ENCODE assay signal across 7 cellular contexts in the genomic region with DNA sequence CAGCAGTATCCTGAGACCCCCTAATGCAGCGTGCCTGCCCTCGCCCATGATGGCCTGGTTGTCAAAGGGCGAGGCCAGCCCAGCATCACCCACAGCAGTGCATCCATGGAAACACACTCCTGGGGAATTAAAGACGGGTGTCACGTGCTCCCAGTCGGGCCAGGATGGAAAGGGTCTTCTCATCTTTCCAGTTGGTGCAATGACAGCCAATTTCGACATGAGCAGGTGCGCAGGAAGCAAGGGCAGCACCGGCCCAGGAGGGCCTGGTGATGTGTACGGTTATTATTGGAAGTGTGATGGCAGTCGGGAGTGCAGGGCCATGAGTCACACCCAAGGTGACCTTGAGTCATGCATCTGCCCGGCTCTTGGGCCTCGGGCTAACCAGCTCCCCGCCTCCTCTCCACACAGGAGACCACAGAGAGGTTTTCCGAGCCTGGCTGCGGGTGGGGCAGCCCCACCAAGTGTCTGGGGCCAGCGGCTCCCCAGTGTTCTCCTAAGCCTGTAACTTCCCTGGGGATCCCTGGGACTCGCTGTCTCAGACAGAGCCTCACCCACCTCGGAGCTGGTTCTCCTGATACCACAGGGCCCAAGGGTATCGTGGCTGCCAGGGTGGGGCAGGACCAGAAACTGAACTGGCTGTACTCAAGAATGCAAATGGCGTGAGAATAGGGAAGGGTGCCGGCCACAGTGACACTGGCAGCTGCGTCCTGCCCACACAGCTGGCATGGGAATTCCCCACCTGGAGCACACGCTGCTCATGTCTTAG.
A peak's percentile ranks its signal among the peaks of the same experiment; 100 is the strongest.
DNase-seq lines count a peak whose midpoint lies in the region; ATAC-seq and TF ChIP-seq lines count a peak whose summit lies in the region.

No MANE protein-coding gene starts in this region.

- no peaks in the 10 kb centered on the region for H3K36me3 ChIP-seq in heart left ventricle
- no peaks in the 10 kb centered on the region for H3K36me3 ChIP-seq in HAP-1 (replicated peaks)

- TF ChIP-seq POLR2A in heart left ventricle (IDR thresholded peaks at IDR 0.05), result no peak

- ATAC-seq in GM18868 (IDR thresholded peaks at IDR 0.05; ENCODE audit: unreplicated experiment) (peak; percentile 57), HG02840 (IDR thresholded peaks at IDR 0.05; ENCODE audit: low FRiP score, unreplicated experiment) (peak; percentile 53), heart left ventricle (peak; percentile 79 to 95 (median 94))

- in situ Hi-C loops in HAP-1 (cut with MboI; ENCODE audit: low sequenced_read_pairs), result no loop called here

- H3K4me3 ChIP-seq in heart left ventricle (no peak overlapping the region), HAP-1 (no peak overlapping the region)

- intact Hi-C loops in heart left ventricle (cut with DNase I), result no loop called here

- H3K27ac ChIP-seq in heart left ventricle, result peak overlapping the region in 6 of 12 donors; percentile 29 to 75 (median 56)

- 59 to 69% (median 64%) methylated on average over 20 to 24 of the region's 24 CpGs for WGBS in heart left ventricle, 4 donors

- H3K9me3 ChIP-seq in heart left ventricle (peaks cover 0 to 4% (median 0%) of the 10 kb centered on the region in 12 donors), HAP-1 (no peaks in the 10 kb centered on the region)

- DNase-seq in RPMI7951 (ENCODE audit: low read depth), result peak; percentile 94
- DNase-seq in heart left ventricle, result peak; percentile 61 to 86 (median 61)
- DNase-seq in HAP-1 (ENCODE audit: low spot score in 2 of 2), result no peak
- no peak for DNase-seq in C1 segment of cervical spinal cord (lab: John Stamatoyannopoulos, UW)
- DNase-seq in activated gamma-delta T cell (lab: John Stamatoyannopoulos, UW), result no peak

- H3K27me3 ChIP-seq in heart left ventricle (no peaks in the 10 kb centered on the region), HAP-1 (ENCODE audit: low read depth) (no peaks in the 10 kb centered on the region)

- H3K4me1 ChIP-seq in heart left ventricle (peaks cover 0 to 16% (median 0%) of the 10 kb centered on the region in 12 donors), HAP-1 (no peaks in the 10 kb centered on the region)

- TF ChIP-seq CTCF in heart left ventricle (IDR thresholded peaks at IDR 0.05), result no peak

Comparison
In these comparisons a context has a peak if more than half of its experiments do, and no peak if none do; other contexts are left out.
1. DNase-seq: peak in RPMI7951 (single experiment) and heart left ventricle (5 of 5); none in HAP-1 (0 of 2), C1 segment of cervical spinal cord (0 of 14) and activated gamma-delta T cell (single experiment).
2. Peak in every context shown above with its lines, with median percentiles within 50 percentile points of each other: ATAC-seq.